Comparison of ENCODE assay signal across 21 cellular contexts in the genomic region with DNA sequence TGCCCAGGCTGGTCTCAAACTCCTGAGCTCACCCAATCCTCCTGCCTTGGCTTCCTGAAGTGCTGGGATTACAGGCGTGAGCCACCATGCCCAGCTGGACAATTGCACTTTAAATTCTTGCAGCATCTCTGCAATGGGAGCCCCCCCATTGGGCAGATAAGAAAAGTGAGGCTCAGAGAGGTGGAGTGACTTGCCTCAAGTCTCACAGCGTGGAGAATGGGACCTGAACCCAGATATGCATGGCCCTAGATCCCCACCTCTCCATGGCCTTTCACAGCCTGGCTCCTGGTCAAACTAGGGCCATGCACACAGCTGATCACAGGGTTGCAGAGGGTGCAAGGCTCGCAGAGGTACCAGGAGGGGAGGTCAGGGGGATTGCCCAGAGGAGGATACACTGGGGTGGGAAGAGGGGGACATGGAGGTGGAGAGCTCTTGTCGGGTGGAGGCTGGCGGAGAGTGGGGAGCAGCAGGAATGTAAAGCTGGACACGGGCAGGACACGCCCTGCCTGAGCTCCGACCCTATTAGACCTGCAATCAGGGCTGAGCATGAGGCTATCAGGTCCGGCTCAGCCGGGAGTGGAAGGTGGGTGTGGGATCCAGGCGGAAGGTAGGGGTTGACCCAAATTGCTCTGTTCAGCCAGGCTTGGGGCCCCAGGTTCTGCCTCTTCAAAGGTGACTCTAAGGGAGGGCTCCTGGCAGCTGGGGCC. TPM values are rescaled to one million over a fixed set of nuclear protein-coding genes. Genes with fewer than 3 reads are reported as not detected.
A peak's percentile ranks its signal among the peaks of the same experiment; 100 is the strongest.
DNase-seq lines count a peak whose midpoint lies in the region; ATAC-seq and TF ChIP-seq lines count a peak whose summit lies in the region.
"Had no signal": no experiment of that assay in that cellular context is flagged by ENCODE, and none has a peak within 500 bp of the region (broad histone marks: within the 10 kb centered on the region; RNA-seq: fewer than 3 reads in every experiment).

No MANE protein-coding gene starts in this region.

- POLR2A ChIA-PET in OCI-LY7 (lab: Charles Lee), result interaction anchor here (0.6 to 0.7 kb wide), 2 partner anchors 412 to 446 kb away, joined by 3 to 4 read pairs; no protein-coding TSS in a partner anchor

- H2AFZ ChIP-seq in OCI-LY7 (ENCODE audit: low read length), result no peak overlapping the region
- H2AFZ ChIP-seq in hepatocyte, result no peak overlapping the region
- H2AFZ ChIP-seq in neuronal stem cell (ENCODE audit: low read length), result no peak overlapping the region

- H4K91ac ChIP-seq in neuronal stem cell (ENCODE audit: low read depth, low read length, poor library complexity), result no peak overlapping the region

- no peak overlapping the region for H2BK5ac ChIP-seq in neuronal stem cell (ENCODE audit: low read length)

- H3K27me3 ChIP-seq in hepatocyte (no peaks in the 10 kb centered on the region), neuronal stem cell (ENCODE audit: control insufficient read depth in 3 of 3, insufficient read depth in 3 of 3, low read depth in 1 of 3, low read length in 3 of 3) (peaks cover 6 to 40% (median 40%) of the 10 kb centered on the region in 3 experiments)

- ATAC-seq in GM21528 (IDR thresholded peaks at IDR 0.05; ENCODE audit: low FRiP score, unreplicated experiment), result no peak

- WGBS in hepatocyte (ENCODE audit: low lambda C conversion rate, missing lambda C conversion rate), result 74% methylated on average over 10 of the region's 11 CpGs
- no CpG with 5 or more reads among the region's 11 CpGs for WGBS in neuronal stem cell (ENCODE audit: extremely low coverage in 2 of 2, insufficient read length in 2 of 2, insufficient replicate concordance in 1 of 2), 2 donors

- no peak overlapping the region for H3K4ac ChIP-seq in neuronal stem cell (ENCODE audit: low read length)

- peak overlapping the region; percentile 86 for H3K23ac ChIP-seq in neuronal stem cell (ENCODE audit: low read depth, low read length, poor library complexity)

- no peak overlapping the region for H2BK120ac ChIP-seq in neuronal stem cell (ENCODE audit: low read depth, low read length)

- H3K79me2 ChIP-seq in OCI-LY7 (ENCODE audit: insufficient read depth, low read depth, low read length) (no peaks in the 10 kb centered on the region), hepatocyte (no peaks in the 10 kb centered on the region)

- H4K8ac ChIP-seq in neuronal stem cell (ENCODE audit: low read depth, low read length), result no peak overlapping the region

- no peaks in the 10 kb centered on the region for H3K36me3 ChIP-seq in OCI-LY7 (ENCODE audit: insufficient read depth, low read length)
- no peaks in the 10 kb centered on the region for H3K36me3 ChIP-seq in hepatocyte (replicated peaks; ENCODE audit: insufficient read depth, low read depth)
- H3K36me3 ChIP-seq in neuronal stem cell (replicated peaks in 1 of 2; ENCODE audit: control insufficient read depth in 2 of 2, insufficient read depth in 2 of 2, low read length in 2 of 2), result no peaks in the 10 kb centered on the region
- H3K36me3 ChIP-seq: BE2C had no signal

- peak overlapping the region; percentile 44; the same call in 1 of the 2 replicates for H3K4me2 ChIP-seq in OCI-LY7 (ENCODE audit: low read length)
- H3K4me2 ChIP-seq in hepatocyte, result peak overlapping the region; percentile 62
- no peak overlapping the region for H3K4me2 ChIP-seq in neuronal stem cell (ENCODE audit: insufficient read depth, low read length, poor library complexity, severe bottlenecking)

- H3K79me1 ChIP-seq in neuronal stem cell (ENCODE audit: low read depth, low read length), result no peaks in the 10 kb centered on the region

- H3K27ac ChIP-seq in OCI-LY7 (ENCODE audit: low read depth, low read length, poor library complexity, severe bottlenecking) (peak overlapping the region; percentile 31), hepatocyte (peak overlapping the region; percentile 40), neuronal stem cell (replicated peaks; ENCODE audit: low read length) (no peak overlapping the region)
- H3K27ac ChIP-seq: 22Rv1, HL-60 had no signal

- no peaks in the 10 kb centered on the region for H4K20me1 ChIP-seq in OCI-LY7 (ENCODE audit: insufficient read depth, low read length)
- H4K20me1 ChIP-seq in hepatocyte (ENCODE audit: insufficient read depth, poor library complexity, severe bottlenecking), result no peaks in the 10 kb centered on the region

- no peak for TF ChIP-seq CTCF in OCI-LY7 (conservative IDR thresholded peaks at IDR 0.05; ENCODE audit: low read length)
- TF ChIP-seq CTCF in hepatocyte (IDR thresholded peaks at IDR 0.05; ENCODE audit: poor library complexity), result no peak

- no peaks in the 10 kb centered on the region for H3K9me3 ChIP-seq in OCI-LY7 (ENCODE audit: low read length)
- no peaks in the 10 kb centered on the region for H3K9me3 ChIP-seq in hepatocyte (ENCODE audit: low read depth)
- no peaks in the 10 kb centered on the region for H3K9me3 ChIP-seq in neuronal stem cell (replicated peaks in 1 of 2; ENCODE audit: control insufficient read depth in 2 of 2, insufficient read depth in 1 of 2, low read depth in 1 of 2, low read length in 2 of 2)
- H3K9me3 ChIP-seq: BE2C had no signal

- H3K4me3 ChIP-seq in OCI-LY7 (ENCODE audit: low read depth, low read length, poor library complexity, severe bottlenecking) (no peak overlapping the region), hepatocyte (no peak overlapping the region), neuronal stem cell (ENCODE audit: low read length in 2 of 2) (peak overlapping the region in 1 of 2 donors; percentile 42)

- no TSS peak for BruUV-seq in OCI-LY7 (replicated peaks; lab: Mats Ljungman, UMichigan)

- intact Hi-C loops in OCI-LY7 (cut with micrococcal nuclease; ENCODE audit: unreplicated experiment), result no loop called here

- peaks cover 32% of the 10 kb centered on the region for H3K4me1 ChIP-seq in OCI-LY7 (ENCODE audit: insufficient read depth, low read length, poor library complexity, severe bottlenecking)
- peaks cover 38% of the 10 kb centered on the region for H3K4me1 ChIP-seq in hepatocyte (ENCODE audit: insufficient read depth)
- H3K4me1 ChIP-seq in neuronal stem cell (ENCODE audit: control insufficient read depth in 2 of 2, insufficient read depth in 1 of 2, low read depth in 1 of 2, low read length in 2 of 2), result peaks cover 5 to 15% of the 10 kb centered on the region in 2 donors
- H3K4me1 ChIP-seq: BE2C had no signal

- H3K9me2 ChIP-seq in OCI-LY7 (ENCODE audit: insufficient read depth, low read length) (no peaks in the 10 kb centered on the region), hepatocyte (replicated peaks; ENCODE audit: insufficient read depth) (no peaks in the 10 kb centered on the region)

- H2BK12ac ChIP-seq in neuronal stem cell (ENCODE audit: low read length), result no peak overlapping the region

- no peak for TF ChIP-seq POLR2A in erythroblast (IDR thresholded peaks at IDR 0.05; ENCODE audit: low read length)

- no peak overlapping the region for H2AK5ac ChIP-seq in neuronal stem cell (ENCODE audit: low read depth, low read length)

- H2BK15ac ChIP-seq in neuronal stem cell (ENCODE audit: low read length), result peak overlapping the region; percentile 67

- DNase-seq in DMS 273 (lab: John Stamatoyannopoulos, UW; ENCODE audit: unreplicated experiment), result peak; percentile 33
- no peak for DNase-seq in DMS 273 treated with DMSO at 0.1 percent for 48 hours (lab: John Stamatoyannopoulos, UW)
- DNase-seq in OCI-LY7 (ENCODE audit: low spot score), result no peak
- DNase-seq in hepatocyte (ENCODE audit: low spot score), result no peak
- DNase-seq in neuronal stem cell (ENCODE audit: low spot score), result no peak
- DNase-seq in ureter (ENCODE audit: low spot score), result no peak
- no peak for DNase-seq in erythroblast (lab: John Stamatoyannopoulos, UW)
- DNase-seq: BE2C; CD4-positive, CD25-positive, alpha-beta regulatory T cell; COR-L47; GF-D8; NCI-H1105 treated with DMSO at 0.1 percent for 48 hours; NCI-H1694; NCI-H2081 treated with DMSO at 0.1 percent for 48 hours had no signal

- CTCF ChIA-PET in OCI-LY7 (lab: Charles Lee; ENCODE audit: unreplicated experiment), result no interaction called here

- no peak overlapping the region for H3K18ac ChIP-seq in neuronal stem cell (ENCODE audit: low read length)

- no peak overlapping the region for H3K14ac ChIP-seq in neuronal stem cell (ENCODE audit: low read length)

- no peak overlapping the region for H3K9ac ChIP-seq in neuronal stem cell (ENCODE audit: low read depth, low read length, poor library complexity)

RNA-seq across cellular contexts. Expression of a gene that starts 6.9 kb away (rescaled TPM):
- not detected in 2 replicates for total RNA-seq in OCI-LY7 (2014; rRNA removed; shearing (Covaris generic))
- total RNA-seq in OCI-LY7 (2022) (not detected in 2 replicates), hepatocyte (12.4 and 35.3 TPM in 2 replicates), ureter (2.5 TPM)
- 31.0 and 40.3 TPM in 2 replicates for polyA plus RNA-seq in hepatocyte
- not detected for polyA plus RNA-seq in neuronal stem cell (2013, experiment 1 of 2)
- polyA plus RNA-seq in neuronal stem cell (2013, experiment 2 of 2), result not detected
- total RNA-seq: CD4-positive, CD25-positive, alpha-beta regulatory T cell; HT1080 had no signal
- polyA plus RNA-seq: CD4-positive, CD25-positive, alpha-beta regulatory T cell; IgD-negative memory B cell had no signal

RNA-seq across cellular contexts. Expression of a gene that starts 17.4 kb away (rescaled TPM):
- total RNA-seq in OCI-LY7 (2014; rRNA removed; shearing (Covaris generic)), result not detected in 2 replicates
- total RNA-seq in OCI-LY7 (2022) (not detected in 2 replicates), hepatocyte (not detected in 2 replicates), ureter (not detected)
- polyA plus RNA-seq in hepatocyte, result 0.21 TPM in 1 of 2 replicates, not detected in the other
- not detected for polyA plus RNA-seq in neuronal stem cell (2013, experiment 1 of 2)
- polyA plus RNA-seq in neuronal stem cell (2013, experiment 2 of 2), result not detected
- total RNA-seq: CD4-positive, CD25-positive, alpha-beta regulatory T cell; HT1080; LHCN-M2; NCI-H460 had no signal
- polyA plus RNA-seq: CD4-positive, CD25-positive, alpha-beta regulatory T cell; IgD-negative memory B cell had no signal

RNA-seq across cellular contexts. Expression of a gene that starts 21.9 kb away (rescaled TPM):
- not detected in 2 replicates for total RNA-seq in OCI-LY7 (2014; rRNA removed; shearing (Covaris generic))
- total RNA-seq in OCI-LY7 (2022) (not detected in 2 replicates), hepatocyte (14.0 and 16.0 TPM in 2 replicates), ureter (720 TPM)
- 14.2 and 28.2 TPM in 2 replicates for polyA plus RNA-seq in hepatocyte
- polyA plus RNA-seq in neuronal stem cell (2013, experiment 1 of 2), result 26.4 TPM
- polyA plus RNA-seq in neuronal stem cell (2013, experiment 2 of 2), result 24.5 TPM
- polyA plus RNA-seq: CD4-positive, CD25-positive, alpha-beta regulatory T cell; IgD-negative memory B cell had no signal

RNA-seq across cellular contexts. Expression of a gene that starts 44.1 kb away (rescaled TPM):
- total RNA-seq in OCI-LY7 (2014; rRNA removed; shearing (Covaris generic)), result 0.03 TPM in 1 of 2 replicates, not detected in the other
- total RNA-seq in OCI-LY7 (2022) (0.20 and 0.46 TPM in 2 replicates), hepatocyte (41.7 and 60.6 TPM in 2 replicates), ureter (131 TPM)
- polyA plus RNA-seq in hepatocyte, result 9.4 and 10.2 TPM in 2 replicates
- polyA plus RNA-seq in neuronal stem cell (2013, experiment 1 of 2), result 44.7 TPM
- 45.1 TPM for polyA plus RNA-seq in neuronal stem cell (2013, experiment 2 of 2)

Comparison
In these comparisons a context has a peak if more than half of its experiments do, and no peak if none do; other contexts are left out.
1. RNA of a gene that starts 21.9 kb away (total RNA-seq): 720 TPM in ureter (single experiment); 14.0 to 16.0 TPM in hepatocyte and not detected in OCI-LY7; every median in the first group is over 10 times any median in the second.